8 cellular contexts compared by ENCODE assay signal in the genomic region with DNA sequence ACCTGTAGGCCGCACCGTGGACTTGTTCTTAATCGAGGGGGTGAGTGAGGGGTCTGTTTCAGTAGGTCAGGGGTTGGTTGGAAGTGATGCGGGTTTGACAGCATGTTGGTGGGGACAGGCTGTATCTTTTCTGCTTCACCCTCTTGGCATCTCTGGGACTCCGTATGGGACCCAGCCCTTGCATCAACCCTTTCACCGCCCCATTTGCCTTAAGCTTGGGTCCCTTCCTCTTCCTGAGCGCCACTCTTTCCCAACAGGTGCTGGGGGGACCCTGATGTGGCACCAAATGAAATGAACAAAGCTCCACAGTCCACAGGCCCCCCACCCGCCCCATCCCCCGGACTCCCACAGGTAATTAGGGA. TPM values are rescaled to one million over a fixed set of nuclear protein-coding genes. Genes with fewer than 3 reads are reported as not detected.
DNase-seq lines count a peak whose midpoint lies in the region; ATAC-seq and TF ChIP-seq lines count a peak whose summit lies in the region.

No MANE protein-coding gene starts in this region.

- no peaks in the 10 kb centered on the region for H3K9me3 ChIP-seq in transverse colon

- H3K4me1 Mint-ChIP-seq in activated naive CD8-positive, alpha-beta T cell treated with anti-CD3 and anti-CD28 coated beads, Interleukin-2, amount 10 ng/mL, durations not matched to agents 7 days and 5 days = peaks cover 26% of the 10 kb centered on the region

- no peak for TF ChIP-seq POLR2A in transverse colon (IDR thresholded peaks at IDR 0.05)

- WGBS in transverse colon (ENCODE audit: low coverage in 1 of 2), 2 donors = 4% methylated on average over 6 of the region's 9 CpGs; no CpG with 5 or more reads in 1 of the 2 donors

- POLR2A ChIA-PET in activated naive CD8-positive, alpha-beta T cell treated with anti-CD3 and anti-CD28 coated beads, Interleukin-2, amount 10 ng/mL, durations not matched to agents 7 days and 5 days (lab: Charles Lee) = interaction anchor here (0.8 to 1.4 kb wide), 6 partner anchors 12 to 47 kb away, joined by 3 to 5 read pairs (median 3); a partner anchor contains a TSS

- intact Hi-C loops in transverse colon (cut with DNase I; ENCODE audit: low total_unique reads) = no loop called here

- H3K4me3 Mint-ChIP-seq in activated naive CD8-positive, alpha-beta T cell treated with anti-CD3 and anti-CD28 coated beads, Interleukin-2, amount 10 ng/mL, durations not matched to agents 7 days and 5 days = peak overlapping the region; percentile 83

- H3K36me3 Mint-ChIP-seq in activated naive CD8-positive, alpha-beta T cell treated with anti-CD3 and anti-CD28 coated beads, Interleukin-2, amount 10 ng/mL, durations not matched to agents 7 days and 5 days = peaks cover 12% of the 10 kb centered on the region

- in situ Hi-C loops in transverse colon (cut with MboI; ENCODE audit: low pct_ligation_motif_present in 1 of 4, low pct_unique_long_range_greater_than_20kb in 1 of 4, low sequenced_read_pairs in 3 of 4) = no loop called here

- peak overlapping the region; percentile 83 for H3K27ac Mint-ChIP-seq in activated naive CD8-positive, alpha-beta T cell treated with anti-CD3 and anti-CD28 coated beads, Interleukin-2, amount 10 ng/mL, durations not matched to agents 7 days and 5 days

- peak; percentile 2 for ATAC-seq in HG03039 (IDR thresholded peaks at IDR 0.05; ENCODE audit: unreplicated experiment)
- ATAC-seq in activated naive CD8-positive, alpha-beta T cell treated with anti-CD3 and anti-CD28 coated beads, Interleukin-2, amount 10 ng/mL, durations not matched to agents 7 days and 5 days (ENCODE audit: low read depth) = no peak
- peak; percentile 1 for ATAC-seq in left lobe of liver

- H3K27me3 Mint-ChIP-seq in activated naive CD8-positive, alpha-beta T cell treated with anti-CD3 and anti-CD28 coated beads, Interleukin-2, amount 10 ng/mL, durations not matched to agents 7 days and 5 days = no peaks in the 10 kb centered on the region

- peaks cover 0 to 8% (median under 1%) of the 10 kb centered on the region in 4 donors for H3K36me3 ChIP-seq in transverse colon

- TF ChIP-seq CTCF in GM12865 (IDR thresholded peaks at IDR 0.05; ENCODE audit: insufficient read depth, low read depth, low read length, missing control alignments) = no peak
- no peak for TF ChIP-seq CTCF in transverse colon (IDR thresholded peaks at IDR 0.05)

- DNase-seq in GM12865 (ENCODE audit: low read depth) (no peak), left lobe of liver (ENCODE audit: low spot score) (no peak), transverse colon (no peak), NCI-H446 treated with DMSO at 0.1 percent for 48 hours (lab: John Stamatoyannopoulos, UW) (no peak), HK-2 (ENCODE audit: unreplicated experiment) (no peak), LoVo (ENCODE audit: low spot score) (no peak)
- no peak for DNase-seq in activated naive CD8-positive, alpha-beta T cell treated with anti-CD3 and anti-CD28 coated beads, Interleukin-2, amount 10 ng/mL, durations not matched to agents 7 days and 5 days

- H3K4me3 ChIP-seq in GM12865 (ENCODE audit: low read depth, low read length) (peak overlapping the region; percentile 92), transverse colon (peak overlapping the region; percentile 69 to 89 (median 74))

- peak overlapping the region; percentile 94 to 98 (median 96) for H3K27ac ChIP-seq in transverse colon

- H3K9me3 Mint-ChIP-seq in activated naive CD8-positive, alpha-beta T cell treated with anti-CD3 and anti-CD28 coated beads, Interleukin-2, amount 10 ng/mL, durations not matched to agents 7 days and 5 days = no peaks in the 10 kb centered on the region

- peaks cover 30 to 56% (median 46%) of the 10 kb centered on the region in 4 donors for H3K4me1 ChIP-seq in transverse colon

- TF ChIP-seq EP300 in transverse colon (IDR thresholded peaks at IDR 0.05; ENCODE audit: low read depth) = no peak

- no peaks in the 10 kb centered on the region for H3K27me3 ChIP-seq in transverse colon

RNA-seq across cellular contexts. Expression of a gene that starts 1.1 kb away (rescaled TPM):
- 100 to 1,000 TPM; 253 to 258 TPM for total RNA-seq in activated naive CD8-positive, alpha-beta T cell treated with anti-CD3 and anti-CD28 coated beads, Interleukin-2, amount 10 ng/mL, durations not matched to agents 7 days and 5 days
- total RNA-seq in left lobe of liver (341 TPM), transverse colon (100 to 1,000 TPM; 135 to 453 (median 217) TPM)

RNA-seq across cellular contexts. Expression of a gene that starts 16.4 kb away (rescaled TPM):
- 100 to 1,000 TPM; 171 to 172 TPM for total RNA-seq in activated naive CD8-positive, alpha-beta T cell treated with anti-CD3 and anti-CD28 coated beads, Interleukin-2, amount 10 ng/mL, durations not matched to agents 7 days and 5 days
- total RNA-seq in left lobe of liver = 94.1 TPM
- total RNA-seq in transverse colon = 100 to 1,000 TPM in 3 of 4 donors, 10 to 100 TPM in 1; 63.6 to 234 (median 195) TPM

RNA-seq across cellular contexts. Expression of a gene that starts 21.9 kb away (rescaled TPM):
- 1 to 10 TPM; 5.5 to 6.1 TPM for total RNA-seq in activated naive CD8-positive, alpha-beta T cell treated with anti-CD3 and anti-CD28 coated beads, Interleukin-2, amount 10 ng/mL, durations not matched to agents 7 days and 5 days
- total RNA-seq in left lobe of liver = 2.5 TPM
- 10 to 100 TPM; 18.5 to 41.1 (median 28.8) TPM for total RNA-seq in transverse colon

RNA-seq across cellular contexts. Expression of a gene that starts 39.7 kb away (rescaled TPM):
- total RNA-seq in activated naive CD8-positive, alpha-beta T cell treated with anti-CD3 and anti-CD28 coated beads, Interleukin-2, amount 10 ng/mL, durations not matched to agents 7 days and 5 days = not detected
- total RNA-seq in left lobe of liver (not detected), transverse colon (not detected)

RNA-seq across cellular contexts. Expression of a gene that starts 45.9 kb away (rescaled TPM):
- total RNA-seq in activated naive CD8-positive, alpha-beta T cell treated with anti-CD3 and anti-CD28 coated beads, Interleukin-2, amount 10 ng/mL, durations not matched to agents 7 days and 5 days = 1 to 10 TPM; 5.7 to 6.8 TPM
- total RNA-seq in left lobe of liver (4.8 TPM), transverse colon (100 to 1,000 TPM in 1 of 4 donors, 10 to 100 TPM in 3; 13.7 to 246 (median 73.1) TPM)
